Comparison of ENCODE assay signal across 8 cellular contexts in genomic region chr7:99365318-99366141, GRCh38. TPM values are rescaled to one million over a fixed set of nuclear protein-coding genes. Genes with fewer than 3 reads are reported as not detected.
DNase-seq lines count a peak whose midpoint lies in the region; ATAC-seq and TF ChIP-seq lines count a peak whose summit lies in the region.

No MANE protein-coding gene starts in this region.

- H3K9me3 Mint-ChIP-seq in stimulated activated memory B cell treated with anti-CD40 and anti-IgM and Interleukin-4, amounts not matched to agents 10 μg/mL and 1 μg/mL and 100 μg/mL, for 72 hours = no peaks in the 10 kb centered on the region

- H3K4me1 Mint-ChIP-seq in stimulated activated memory B cell treated with anti-CD40 and anti-IgM and Interleukin-4, amounts not matched to agents 10 μg/mL and 1 μg/mL and 100 μg/mL, for 72 hours = peaks cover 5% of the 10 kb centered on the region

- no peak overlapping the region for H3K27ac Mint-ChIP-seq in stimulated activated memory B cell treated with anti-CD40 and anti-IgM and Interleukin-4, amounts not matched to agents 10 μg/mL and 1 μg/mL and 100 μg/mL, for 72 hours

- no peaks in the 10 kb centered on the region for H3K4me1 ChIP-seq in adrenal gland (replicated peaks in 1 of 2)

- H3K36me3 ChIP-seq in adrenal gland (replicated peaks in 1 of 2) (peaks cover 0 to 68% of the 10 kb centered on the region in 2 donors), kidney epithelial cell (ENCODE audit: control insufficient read depth, insufficient read depth, low read length) (no peaks in the 10 kb centered on the region)

- H3K27me3 Mint-ChIP-seq in stimulated activated memory B cell treated with anti-CD40 and anti-IgM and Interleukin-4, amounts not matched to agents 10 μg/mL and 1 μg/mL and 100 μg/mL, for 72 hours = no peaks in the 10 kb centered on the region

- TF ChIP-seq CTCF in adrenal gland (IDR thresholded peaks at IDR 0.05) (peak; percentile 28 to 54 (median 46)), kidney epithelial cell (IDR thresholded peaks at IDR 0.05; ENCODE audit: insufficient read depth, low read length, poor library complexity, severe bottlenecking) (peak; percentile 76)

- DNase-seq in DMS 273 (lab: John Stamatoyannopoulos, UW; ENCODE audit: unreplicated experiment) = peak; percentile 53
- no peak for DNase-seq in DMS 273 treated with DMSO at 0.1 percent for 48 hours (lab: John Stamatoyannopoulos, UW)
- DNase-seq in adrenal gland = peak in 3 of 7 donors; percentile 49 to 61 (median 51)
- no peak for DNase-seq in kidney epithelial cell (ENCODE audit: low read depth)
- DNase-seq in hippocampal formation (lab: John Stamatoyannopoulos, UW) = no peak

- H3K27me3 ChIP-seq in adrenal gland (no peaks in the 10 kb centered on the region), kidney epithelial cell (ENCODE audit: control insufficient read depth, insufficient read depth, low read length) (no peaks in the 10 kb centered on the region)

- H3K36me3 Mint-ChIP-seq in stimulated activated memory B cell treated with anti-CD40 and anti-IgM and Interleukin-4, amounts not matched to agents 10 μg/mL and 1 μg/mL and 100 μg/mL, for 72 hours = peaks cover 34% of the 10 kb centered on the region

- no peak for TF ChIP-seq POLR2A in adrenal gland (IDR thresholded peaks at IDR 0.05)

- intact Hi-C loops in adrenal gland (cut with DNase I) = no loop called here

- no peak overlapping the region for H3K27ac ChIP-seq in adrenal gland

- no peaks in the 10 kb centered on the region for H3K9me3 ChIP-seq in adrenal gland (replicated peaks in 1 of 3)

- no peak overlapping the region for H3K4me3 Mint-ChIP-seq in stimulated activated memory B cell treated with anti-CD40 and anti-IgM and Interleukin-4, amounts not matched to agents 10 μg/mL and 1 μg/mL and 100 μg/mL, for 72 hours

- H3K4me3 ChIP-seq in adrenal gland (no peak overlapping the region), kidney epithelial cell (ENCODE audit: low read depth, low read length) (no peak overlapping the region)

- ATAC-seq in SK-N-SH treated with all-trans-retinoic acid at 6 μM for 48 hours (peak; percentile 60), HG02610 (IDR thresholded peaks at IDR 0.05; ENCODE audit: unreplicated experiment) (no peak)
- peak; percentile 74 for ATAC-seq in stimulated activated memory B cell treated with anti-CD40 and anti-IgM and Interleukin-4, amounts not matched to agents 10 μg/mL and 1 μg/mL and 100 μg/mL, for 72 hours

- 81 to 82% (median 81%) methylated on average over 14 to 17 of the region's 17 CpGs for WGBS in adrenal gland, 4 donors

TF ChIP-seq in SK-N-SH treated with all-trans-retinoic acid at 6 μM for 48 hours, 23 proteins besides CTCF, POLR2A, EP300 and RAD21:
- TF ChIP-seq BACH2 (CRISPR knock-in tag; IDR thresholded peaks at IDR 0.05; ENCODE audit: borderline replicate concordance) = no peak
- TF ChIP-seq SNAI2 (CRISPR knock-in tag; IDR thresholded peaks at IDR 0.05) = no peak
- TF ChIP-seq ESRRG (CRISPR knock-in tag; IDR thresholded peaks at IDR 0.05) = no peak
- TF ChIP-seq, protein P1, sequence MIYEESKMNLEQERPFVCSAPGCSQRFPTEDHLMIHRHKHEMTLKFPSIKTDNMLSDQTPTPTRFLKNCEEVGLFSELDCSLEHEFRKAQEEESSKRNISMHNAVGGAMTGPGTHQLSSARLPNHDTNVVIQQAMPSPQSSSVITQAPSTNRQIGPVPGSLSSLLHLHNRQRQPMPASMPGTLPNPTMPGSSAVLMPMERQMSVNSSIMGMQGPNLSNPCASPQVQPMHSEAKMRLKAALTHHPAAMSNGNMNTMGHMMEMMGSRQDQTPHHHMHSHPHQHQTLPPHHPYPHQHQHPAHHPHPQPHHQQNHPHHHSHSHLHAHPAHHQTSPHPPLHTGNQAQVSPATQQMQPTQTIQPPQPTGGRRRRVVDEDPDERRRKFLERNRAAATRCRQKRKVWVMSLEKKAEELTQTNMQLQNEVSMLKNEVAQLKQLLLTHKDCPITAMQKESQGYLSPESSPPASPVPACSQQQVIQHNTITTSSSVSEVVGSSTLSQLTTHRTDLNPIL (CRISPR knock-in tag; IDR thresholded peaks at IDR 0.05; ENCODE audit: low read depth) = no peak
- TF ChIP-seq ZNF565 (CRISPR knock-in tag; conservative IDR thresholded peaks at IDR 0.05; ENCODE audit: low read depth) = no peak

RNA-seq across cellular contexts. Expression of gene ARPC1B, which starts 9.0 kb away (rescaled TPM):
- total RNA-seq in adrenal gland (100 to 1,000 TPM in 5 of 8 donors, 10 to 100 TPM in 3; 74.3 to 353 (median 117) TPM), kidney epithelial cell (385 and 460 TPM in 2 replicates)
- polyA plus RNA-seq in adrenal gland = 10 to 100 TPM; 57.2 to 97.9 (median 90.7) TPM

RNA-seq across cellular contexts. Expression of gene ARPC1A, which starts 39.8 kb away (rescaled TPM):
- total RNA-seq in adrenal gland = 100 to 1,000 TPM; 118 to 156 (median 133) TPM
- 100 to 1,000 TPM; 161 to 214 (median 199) TPM for polyA plus RNA-seq in adrenal gland
- 185 and 216 TPM in 2 replicates for total RNA-seq in kidney epithelial cell

RNA-seq across cellular contexts. Expression of gene PDAP1, which starts 42.9 kb away (rescaled TPM):
- 100 to 1,000 TPM in 1 of 8 donors, 10 to 100 TPM in 7; 43.6 to 126 (median 87.2) TPM for total RNA-seq in adrenal gland
- 100 to 1,000 TPM in 1 of 3 donors, 10 to 100 TPM in 2; 87.8 to 187 (median 95.8) TPM for polyA plus RNA-seq in adrenal gland
- total RNA-seq in kidney epithelial cell = 123 and 133 TPM in 2 replicates

RNA-seq across cellular contexts. Expression of gene BUD31, which starts 43.2 kb away (rescaled TPM):
- 100 to 1,000 TPM in 1 of 8 donors, 10 to 100 TPM in 7; 59.0 to 101 (median 76.7) TPM for total RNA-seq in adrenal gland
- 100 to 1,000 TPM; 141 to 287 (median 208) TPM for polyA plus RNA-seq in adrenal gland
- 146 and 153 TPM in 2 replicates for total RNA-seq in kidney epithelial cell
